22 cellular contexts compared by ENCODE assay signal in genomic region chr3:64806668-64807067, GRCh38.
A peak's percentile ranks its signal among the peaks of the same experiment; 100 is the strongest.
DNase-seq lines count a peak whose midpoint lies in the region.
"Had no signal": no experiment of that assay in that cellular context is flagged by ENCODE, and none has a peak within 500 bp of the region (broad histone marks: within the 10 kb centered on the region; RNA-seq: fewer than 3 reads in every experiment).

No MANE protein-coding gene starts in this region.

- DNase-seq in DMS53 (lab: John Stamatoyannopoulos, UW) (peak; percentile 27), SW480 (ENCODE audit: low spot score) (peak; percentile 7), kidney tubule cell (ENCODE audit: low spot score) (peak; percentile 76), renal cortical epithelial cell (ENCODE audit: low read depth) (peak; percentile 83), NCI-H748 treated with DMSO at 0.1 percent for 48 hours (lab: John Stamatoyannopoulos, UW) (no peak), NCI-H2081 (lab: John Stamatoyannopoulos, UW) (no peak), GF-D8 (lab: John Stamatoyannopoulos, UW) (no peak)
- DNase-seq: AML-193; CD4-positive, alpha-beta T cell; DMS79; EL; GDM1; NCI-H1048; NCI-H1417; NCI-H1694 treated with DMSO at 0.1 percent for 48 hours; NCI-H2081 treated with DMSO at 0.1 percent for 48 hours; NCI-H2171; NCI-H226; NCI-H510A; NCI-H82; NK-92 treated with Interleukin-12 subunit alpha and Interleukin-12 subunit beta, amount 100 ng/mL, for 24 hours; PC-3 had no signal

Comparison
In these comparisons a context has a peak if more than half of its experiments do, and no peak if none do; other contexts are left out.
1. DNase-seq: peak in DMS53 (single experiment), SW480 (single experiment), kidney tubule cell (single experiment) and renal cortical epithelial cell (single experiment); none in NCI-H748 treated with DMSO at 0.1 percent for 48 hours (single experiment), NCI-H2081 (0 of 2) and GF-D8 (single experiment).